ENCODE assay signal across 14 cellular contexts in genomic region chr21:35077975-35078374, GRCh38. TPM values are rescaled to one million over a fixed set of nuclear protein-coding genes. Genes with fewer than 3 reads are reported as not detected.
DNase-seq lines count a peak whose midpoint lies in the region; ATAC-seq and FAIRE-seq lines count a peak whose summit lies in the region.
"Had no signal": no experiment of that assay in that cellular context is flagged by ENCODE, and none has a peak within 500 bp of the region (broad histone marks: within the 10 kb centered on the region; RNA-seq: fewer than 3 reads in every experiment).

No MANE protein-coding gene starts in this region.

- peak; percentile 43 to 63 for ATAC-seq in activated naive CD4-positive, alpha-beta T cell treated with anti-CD3 and anti-CD28 coated beads, Interleukin-2, amount 50 U/mL, for 72 hours
- ATAC-seq: CD8-positive, alpha-beta T cell had no signal

- POLR2A ChIA-PET in activated CD4-positive, alpha-beta memory T cell treated with anti-CD3 and anti-CD28 coated beads, Interleukin-2, amount 10 ng/mL, durations not matched to agents 7 days and 5 days (lab: Charles Lee), result no interaction called here

- no peak overlapping the region for H3K27ac Mint-ChIP-seq in activated naive CD4-positive, alpha-beta T cell treated with anti-CD3 and anti-CD28 coated beads, Interleukin-2, amount 50 U/mL, for 72 hours
- no peak overlapping the region for H3K27ac Mint-ChIP-seq in activated naive CD4-positive, alpha-beta T cell treated with anti-CD3 and anti-CD28 coated beads, Interleukin-2, amount 10 ng/mL, durations not matched to agents 7 days and 5 days
- no peak overlapping the region for H3K27ac Mint-ChIP-seq in activated CD4-positive, alpha-beta memory T cell treated with anti-CD3 and anti-CD28 coated beads, Interleukin-2, amount 10 ng/mL, durations not matched to agents 7 days and 5 days
- H3K27ac Mint-ChIP-seq: CD8-positive, alpha-beta T cell; HFFc6 had no signal

- intact Hi-C loops in posterior vena cava (cut with DNase I), result no loop called here

- peaks cover 4% of the 10 kb centered on the region for H3K4me1 Mint-ChIP-seq in activated naive CD4-positive, alpha-beta T cell treated with anti-CD3 and anti-CD28 coated beads, Interleukin-2, amount 10 ng/mL, durations not matched to agents 7 days and 5 days
- H3K4me1 Mint-ChIP-seq in activated CD4-positive, alpha-beta memory T cell treated with anti-CD3 and anti-CD28 coated beads, Interleukin-2, amount 10 ng/mL, durations not matched to agents 7 days and 5 days, result peaks cover 8% of the 10 kb centered on the region

- H3K27me3 Mint-ChIP-seq in activated naive CD4-positive, alpha-beta T cell treated with anti-CD3 and anti-CD28 coated beads, Interleukin-2, amount 10 ng/mL, durations not matched to agents 7 days and 5 days, result peaks cover 4% of the 10 kb centered on the region
- peaks cover 7% of the 10 kb centered on the region for H3K27me3 Mint-ChIP-seq in activated CD4-positive, alpha-beta memory T cell treated with anti-CD3 and anti-CD28 coated beads, Interleukin-2, amount 10 ng/mL, durations not matched to agents 7 days and 5 days

- no peak for DNase-seq in activated naive CD4-positive, alpha-beta T cell treated with anti-CD3 and anti-CD28 coated beads, Interleukin-2, amount 50 U/mL, for 72 hours (ENCODE audit: low spot score in 2 of 2)
- no peak for DNase-seq in activated naive CD4-positive, alpha-beta T cell treated with anti-CD3 and anti-CD28 coated beads, Interleukin-2, amount 10 ng/mL, durations not matched to agents 7 days and 5 days
- DNase-seq in RCC 7860 (ENCODE audit: low spot score), result peak; percentile 58
- DNase-seq in dermis blood vessel endothelial cell, result peak; percentile 7
- DNase-seq in posterior vena cava (ENCODE audit: low spot score), result no peak
- no peak for DNase-seq in activated CD4-positive, alpha-beta memory T cell treated with anti-CD3 and anti-CD28 coated beads, Interleukin-2, amount 10 ng/mL, durations not matched to agents 7 days and 5 days
- DNase-seq in NCI-H69 (lab: John Stamatoyannopoulos, UW), result no peak
- DNase-seq: CD8-positive, alpha-beta T cell; DND-41; HFFc6; MM.1S; NCI-H1105; NCI-H187; NCI-H2171 had no signal

- no peak overlapping the region for H3K4me3 Mint-ChIP-seq in activated naive CD4-positive, alpha-beta T cell treated with anti-CD3 and anti-CD28 coated beads, Interleukin-2, amount 10 ng/mL, durations not matched to agents 7 days and 5 days
- no peak overlapping the region for H3K4me3 Mint-ChIP-seq in activated CD4-positive, alpha-beta memory T cell treated with anti-CD3 and anti-CD28 coated beads, Interleukin-2, amount 10 ng/mL, durations not matched to agents 7 days and 5 days
- H3K4me3 Mint-ChIP-seq: CD8-positive, alpha-beta T cell; HFFc6 had no signal

- FAIRE-seq in RCC 7860 (lab: Jason Lieb, UNC), result no peak

- CTCF ChIA-PET in activated naive CD4-positive, alpha-beta T cell treated with anti-CD3 and anti-CD28 coated beads, Interleukin-2, amount 10 ng/mL, durations not matched to agents 7 days and 5 days (lab: Charles Lee), result no interaction called here
- CTCF ChIA-PET in activated CD4-positive, alpha-beta memory T cell treated with anti-CD3 and anti-CD28 coated beads, Interleukin-2, amount 10 ng/mL, durations not matched to agents 7 days and 5 days (lab: Charles Lee), result no interaction called here

- peaks cover 7 to 18% of the 10 kb centered on the region in 2 donors for H3K9me3 Mint-ChIP-seq in activated naive CD4-positive, alpha-beta T cell treated with anti-CD3 and anti-CD28 coated beads, Interleukin-2, amount 50 U/mL, for 72 hours
- H3K9me3 Mint-ChIP-seq in activated naive CD4-positive, alpha-beta T cell treated with anti-CD3 and anti-CD28 coated beads, Interleukin-2, amount 10 ng/mL, durations not matched to agents 7 days and 5 days, result peaks cover 9% of the 10 kb centered on the region
- peaks cover 5% of the 10 kb centered on the region for H3K9me3 Mint-ChIP-seq in activated CD4-positive, alpha-beta memory T cell treated with anti-CD3 and anti-CD28 coated beads, Interleukin-2, amount 10 ng/mL, durations not matched to agents 7 days and 5 days

- H3K36me3 Mint-ChIP-seq in activated naive CD4-positive, alpha-beta T cell treated with anti-CD3 and anti-CD28 coated beads, Interleukin-2, amount 50 U/mL, for 72 hours, result peaks cover 7 to 24% of the 10 kb centered on the region in 2 donors
- no peaks in the 10 kb centered on the region for H3K36me3 Mint-ChIP-seq in activated naive CD4-positive, alpha-beta T cell treated with anti-CD3 and anti-CD28 coated beads, Interleukin-2, amount 10 ng/mL, durations not matched to agents 7 days and 5 days
- peaks cover 5% of the 10 kb centered on the region for H3K36me3 Mint-ChIP-seq in activated CD4-positive, alpha-beta memory T cell treated with anti-CD3 and anti-CD28 coated beads, Interleukin-2, amount 10 ng/mL, durations not matched to agents 7 days and 5 days (ENCODE audit: low read depth)
- H3K36me3 Mint-ChIP-seq: CD8-positive, alpha-beta T cell had no signal

RNA-seq across cellular contexts. Expression of gene RUNX1, which starts 28.9 kb away (rescaled TPM):
- total RNA-seq in activated naive CD4-positive, alpha-beta T cell treated with anti-CD3 and anti-CD28 coated beads, Interleukin-2, amount 50 U/mL, for 72 hours, result 10 to 100 TPM; 44.9 to 80.4 TPM
- total RNA-seq in dermis blood vessel endothelial cell (0.84 and 1.7 TPM in 2 replicates), posterior vena cava (10 to 100 TPM; 39.6 to 59.3 TPM)
- total RNA-seq in activated CD4-positive, alpha-beta memory T cell treated with anti-CD3 and anti-CD28 coated beads, Interleukin-2, amount 10 ng/mL, durations not matched to agents 7 days and 5 days, result 10 to 100 TPM; 53.0 to 56.3 TPM

Comparison
In these comparisons a context has a peak if more than half of its experiments do, and no peak if none do; other contexts are left out.
1. DNase-seq: peak in RCC 7860 (single experiment) and dermis blood vessel endothelial cell (single experiment); none in activated naive CD4-positive, alpha-beta T cell treated with anti-CD3 and anti-CD28 coated beads, Interleukin-2, amount 50 U/mL, for 72 hours (0 of 2), activated naive CD4-positive, alpha-beta T cell treated with anti-CD3 and anti-CD28 coated beads, Interleukin-2, amount 10 ng/mL, durations not matched to agents 7 days and 5 days (single experiment), posterior vena cava (single experiment), activated CD4-positive, alpha-beta memory T cell treated with anti-CD3 and anti-CD28 coated beads, Interleukin-2, amount 10 ng/mL, durations not matched to agents 7 days and 5 days (single experiment) and NCI-H69 (single experiment).
2. RNA of gene RUNX1, which starts 28.9 kb away (total RNA-seq): 44.9 to 80.4 TPM in activated naive CD4-positive, alpha-beta T cell treated with anti-CD3 and anti-CD28 coated beads, Interleukin-2, amount 50 U/mL, for 72 hours, 39.6 to 59.3 TPM in posterior vena cava and 53.0 to 56.3 TPM in activated CD4-positive, alpha-beta memory T cell treated with anti-CD3 and anti-CD28 coated beads, Interleukin-2, amount 10 ng/mL, durations not matched to agents 7 days and 5 days; 0.84 to 1.7 TPM in dermis blood vessel endothelial cell; every median in the first group is over 10 times any median in the second.